9 cellular contexts compared by ENCODE assay signal in genomic region chr10:84537447-84537931, GRCh38.
DNase-seq lines count a peak whose midpoint lies in the region; ATAC-seq, FAIRE-seq and TF ChIP-seq lines count a peak whose summit lies in the region.
"Had no signal": no experiment of that assay in that cellular context is flagged by ENCODE, and none has a peak within 500 bp of the region (broad histone marks: within the 10 kb centered on the region; RNA-seq: fewer than 3 reads in every experiment).

No MANE protein-coding gene starts in this region.

- H3K79me2 ChIP-seq in parathyroid adenoma, result no peaks in the 10 kb centered on the region

- no peak overlapping the region for H3K27ac ChIP-seq in parathyroid adenoma
- H3K27ac ChIP-seq: BLaER1 had no signal

- TF ChIP-seq CTCF in parathyroid adenoma (IDR thresholded peaks at IDR 0.05), result peak; percentile 83

- H3K9ac ChIP-seq in parathyroid adenoma, result no peak overlapping the region
- H3K9ac ChIP-seq: BLaER1 had no signal

- H3K4me1 ChIP-seq in parathyroid adenoma, result peaks cover 5% of the 10 kb centered on the region

- peaks cover 4% of the 10 kb centered on the region for H3K27me3 ChIP-seq in parathyroid adenoma (ENCODE audit: control insufficient read depth, insufficient read depth, low read length)
- H3K27me3 ChIP-seq: BLaER1 had no signal

- H3K4me3 ChIP-seq in parathyroid adenoma (ENCODE audit: low read depth, low read length), result no peak overlapping the region
- H3K4me3 ChIP-seq: BLaER1 had no signal

- ATAC-seq in GM19467 (IDR thresholded peaks at IDR 0.05; ENCODE audit: unreplicated experiment) (peak; percentile 64), HG03432 (IDR thresholded peaks at IDR 0.05; ENCODE audit: unreplicated experiment) (peak; percentile 60)

- H3K4me2 ChIP-seq in parathyroid adenoma (ENCODE audit: low read length), result no peak overlapping the region
- H3K4me2 ChIP-seq: BLaER1 had no signal

- DNase-seq in DMS 273 (lab: John Stamatoyannopoulos, UW; ENCODE audit: unreplicated experiment) (peak; percentile 81), DMS 273 treated with DMSO at 0.1 percent for 48 hours (lab: John Stamatoyannopoulos, UW) (no peak), NCI-H510A treated with DMSO at 0.1 percent for 48 hours (lab: John Stamatoyannopoulos, UW) (peak; percentile 80), frontal cortex (ENCODE audit: low spot score in 2 of 2) (peak; percentile 60 to 75)
- peak; percentile 25 for DNase-seq in activated CD8-positive, alpha-beta memory T cell treated with anti-CD3 and anti-CD28 coated beads, Interleukin-2, amount 50 U/mL, for 4 hours

- H3K9me3 ChIP-seq in parathyroid adenoma (ENCODE audit: control insufficient read depth, low read length), result no peaks in the 10 kb centered on the region
- H3K9me3 ChIP-seq: BLaER1 had no signal

- no peak overlapping the region for H2AFZ ChIP-seq in parathyroid adenoma

- no peaks in the 10 kb centered on the region for H3K36me3 ChIP-seq in parathyroid adenoma (ENCODE audit: control insufficient read depth, insufficient read depth, low read length)
- H3K36me3 ChIP-seq: BLaER1 had no signal

- peak; percentile 50 for FAIRE-seq in frontal cortex (lab: Jason Lieb, UNC)
